In genomic region chr7:14457567-14458453, GRCh38 we compare ENCODE assay signal across 8 cellular contexts.
DNase-seq lines count a peak whose midpoint lies in the region; ATAC-seq and TF ChIP-seq lines count a peak whose summit lies in the region.

No MANE protein-coding gene starts in this region.

- H3K23ac ChIP-seq in mesenchymal stem cell (ENCODE audit: low read length in 2 of 2), result no peak overlapping the region

- peaks cover 2% of the 10 kb centered on the region for H3K4me1 Mint-ChIP-seq in activated CD4-positive, alpha-beta T cell treated with anti-CD3 and anti-CD28 coated beads, Interleukin-2, amount 10 ng/mL, durations not matched to agents 24 days and 14 days
- H3K4me1 Mint-ChIP-seq in endothelial cell (ENCODE audit: unreplicated experiment), result no peaks in the 10 kb centered on the region
- H3K4me1 Mint-ChIP-seq in stimulated activated naive CD8-positive, alpha-beta T cell treated with anti-CD3 and anti-CD28 coated beads, Interleukin-15, amount 100 ng/mL, for 72 hours, result no peaks in the 10 kb centered on the region

- H3K4ac ChIP-seq in mesenchymal stem cell (ENCODE audit: low read depth in 1 of 2, low read length in 2 of 2), result no peak overlapping the region

- DNase-seq in activated naive CD4-positive, alpha-beta T cell treated with Interleukin-2 at 50 U/mL for 16 hours, result peak; percentile 34
- DNase-seq in activated naive CD4-positive, alpha-beta T cell (lab: John Stamatoyannopoulos, UW), result no peak
- DNase-seq in NCI-H460 (ENCODE audit: extremely low read depth, low read depth) (peak; percentile 83), endothelial cell (ENCODE audit: low spot score) (peak; percentile 69), mesenchymal stem cell (peak; percentile 77)
- DNase-seq in activated CD4-positive, alpha-beta T cell treated with anti-CD3 and anti-CD28 coated beads, Interleukin-2, amount 10 ng/mL, durations not matched to agents 24 days and 14 days, result peak; percentile 79
- peak; percentile 12 to 17 for DNase-seq in stimulated activated naive CD8-positive, alpha-beta T cell treated with anti-CD3 and anti-CD28 coated beads, Interleukin-15, amount 100 ng/mL, for 72 hours

- H3K36me3 ChIP-seq in mesenchymal stem cell (ENCODE audit: control insufficient read depth in 1 of 2, insufficient read depth in 2 of 2, low read depth in 1 of 2, low read length in 2 of 2), result no peaks in the 10 kb centered on the region

- peak overlapping the region; percentile 61 for H3K4me2 ChIP-seq in mesenchymal stem cell (ENCODE audit: low read length, poor library complexity, severe bottlenecking)

- H2BK12ac ChIP-seq in mesenchymal stem cell (ENCODE audit: low read length in 2 of 2), result no peak overlapping the region

- no peaks in the 10 kb centered on the region for H3K4me1 ChIP-seq in mesenchymal stem cell (ENCODE audit: control insufficient read depth, insufficient read depth, low read depth, low read length)

- TF ChIP-seq CTCF in endothelial cell (IDR thresholded peaks at IDR 0.05; ENCODE audit: unreplicated experiment), result peak; percentile 92

- H3K14ac ChIP-seq in mesenchymal stem cell (ENCODE audit: low read length in 2 of 2), result no peak overlapping the region

- no peaks in the 10 kb centered on the region for H3K27me3 Mint-ChIP-seq in activated CD4-positive, alpha-beta T cell treated with anti-CD3 and anti-CD28 coated beads, Interleukin-2, amount 10 ng/mL, durations not matched to agents 24 days and 14 days
- no peaks in the 10 kb centered on the region for H3K27me3 Mint-ChIP-seq in endothelial cell (ENCODE audit: unreplicated experiment)
- no peaks in the 10 kb centered on the region for H3K27me3 Mint-ChIP-seq in stimulated activated naive CD8-positive, alpha-beta T cell treated with anti-CD3 and anti-CD28 coated beads, Interleukin-15, amount 100 ng/mL, for 72 hours

- no peak overlapping the region for H2BK15ac ChIP-seq in mesenchymal stem cell (ENCODE audit: low read depth, poor library complexity, severe bottlenecking)

- no peak overlapping the region for H3K27ac ChIP-seq in mesenchymal stem cell (ENCODE audit: low read length, poor library complexity, severe bottlenecking)

- no peak overlapping the region for H4K91ac ChIP-seq in mesenchymal stem cell (ENCODE audit: low read length)

- H3K27ac Mint-ChIP-seq in activated CD4-positive, alpha-beta T cell treated with anti-CD3 and anti-CD28 coated beads, Interleukin-2, amount 10 ng/mL, durations not matched to agents 24 days and 14 days, result no peak overlapping the region
- H3K27ac Mint-ChIP-seq in endothelial cell (ENCODE audit: unreplicated experiment), result no peak overlapping the region
- H3K27ac Mint-ChIP-seq in stimulated activated naive CD8-positive, alpha-beta T cell treated with anti-CD3 and anti-CD28 coated beads, Interleukin-15, amount 100 ng/mL, for 72 hours, result no peak overlapping the region

- no peak overlapping the region for H3K4me3 Mint-ChIP-seq in activated CD4-positive, alpha-beta T cell treated with anti-CD3 and anti-CD28 coated beads, Interleukin-2, amount 10 ng/mL, durations not matched to agents 24 days and 14 days
- no peak overlapping the region for H3K4me3 Mint-ChIP-seq in endothelial cell (ENCODE audit: unreplicated experiment)
- H3K4me3 Mint-ChIP-seq in stimulated activated naive CD8-positive, alpha-beta T cell treated with anti-CD3 and anti-CD28 coated beads, Interleukin-15, amount 100 ng/mL, for 72 hours, result no peak overlapping the region

- ATAC-seq in HG03432 (IDR thresholded peaks at IDR 0.05; ENCODE audit: unreplicated experiment), result peak; percentile 79
- ATAC-seq in stimulated activated naive CD8-positive, alpha-beta T cell treated with anti-CD3 and anti-CD28 coated beads, Interleukin-15, amount 100 ng/mL, for 72 hours, result no peak

- peak overlapping the region; percentile 74 for H3K9ac ChIP-seq in mesenchymal stem cell (ENCODE audit: low read length)

- H3K27me3 ChIP-seq in mesenchymal stem cell (ENCODE audit: control insufficient read depth in 1 of 2, insufficient read depth in 1 of 2, low read length in 2 of 2), result no peaks in the 10 kb centered on the region

- intact Hi-C loops in activated CD4-positive, alpha-beta T cell treated with anti-CD3 and anti-CD28 coated beads, Interleukin-2, amount 10 ng/mL, durations not matched to agents 24 days and 14 days (cut with micrococcal nuclease), result loop anchor here (2.0 to 5.0 kb wide), 2 partner anchors 1177 to 1821 kb away; no protein-coding TSS in a partner anchor

- H3K36me3 Mint-ChIP-seq in activated CD4-positive, alpha-beta T cell treated with anti-CD3 and anti-CD28 coated beads, Interleukin-2, amount 10 ng/mL, durations not matched to agents 24 days and 14 days (ENCODE audit: low read depth), result no peaks in the 10 kb centered on the region
- no peaks in the 10 kb centered on the region for H3K36me3 Mint-ChIP-seq in endothelial cell (ENCODE audit: low read depth, unreplicated experiment)

- no peak overlapping the region for H2BK120ac ChIP-seq in mesenchymal stem cell (ENCODE audit: low read depth, low read length)

- H3K79me1 ChIP-seq in mesenchymal stem cell (replicated peaks; ENCODE audit: low read length, poor library complexity, severe bottlenecking), result no peaks in the 10 kb centered on the region

- no peak overlapping the region for H3K18ac ChIP-seq in mesenchymal stem cell (ENCODE audit: low read depth in 1 of 2, low read length in 2 of 2)

- H3K4me3 ChIP-seq in mesenchymal stem cell (ENCODE audit: insufficient read depth in 1 of 2, low read depth in 1 of 2, low read length in 2 of 2), result peak overlapping the region in 1 of 2 experiments; percentile 60

- no peaks in the 10 kb centered on the region for H3K9me3 ChIP-seq in mesenchymal stem cell (ENCODE audit: control insufficient read depth, low read length)

- no peak overlapping the region for H2AK5ac ChIP-seq in mesenchymal stem cell (ENCODE audit: low read length, severe bottlenecking)

- no peaks in the 10 kb centered on the region for H3K9me3 Mint-ChIP-seq in activated CD4-positive, alpha-beta T cell treated with anti-CD3 and anti-CD28 coated beads, Interleukin-2, amount 10 ng/mL, durations not matched to agents 24 days and 14 days
- no peaks in the 10 kb centered on the region for H3K9me3 Mint-ChIP-seq in endothelial cell (ENCODE audit: unreplicated experiment)
- H3K9me3 Mint-ChIP-seq in stimulated activated naive CD8-positive, alpha-beta T cell treated with anti-CD3 and anti-CD28 coated beads, Interleukin-15, amount 100 ng/mL, for 72 hours, result no peaks in the 10 kb centered on the region

- no peak overlapping the region for H2BK5ac ChIP-seq in mesenchymal stem cell (ENCODE audit: low read depth, low read length, poor library complexity, severe bottlenecking)

- H2AFZ ChIP-seq in mesenchymal stem cell (ENCODE audit: low read depth, low read length), result no peak overlapping the region

- H4K8ac ChIP-seq in mesenchymal stem cell (ENCODE audit: low read length), result no peak overlapping the region

- 38% methylated on average over 8 of the region's 13 CpGs for WGBS in mesenchymal stem cell

Comparison
In these comparisons a context has a peak if more than half of its experiments do, and no peak if none do; other contexts are left out.
1. DNase-seq: peak in activated naive CD4-positive, alpha-beta T cell treated with Interleukin-2 at 50 U/mL for 16 hours (single experiment), NCI-H460 (single experiment), activated CD4-positive, alpha-beta T cell treated with anti-CD3 and anti-CD28 coated beads, Interleukin-2, amount 10 ng/mL, durations not matched to agents 24 days and 14 days (single experiment), endothelial cell (single experiment), mesenchymal stem cell (single experiment) and stimulated activated naive CD8-positive, alpha-beta T cell treated with anti-CD3 and anti-CD28 coated beads, Interleukin-15, amount 100 ng/mL, for 72 hours (2 of 2); none in activated naive CD4-positive, alpha-beta T cell (0 of 4).